ENCODE assay signal across 21 cellular contexts in genomic region chr7:24024276-24024675, GRCh38.
"Had no signal": no experiment of that assay in that cellular context is flagged by ENCODE, and none has a peak within 500 bp of the region (broad histone marks: within the 10 kb centered on the region; RNA-seq: fewer than 3 reads in every experiment).

No MANE protein-coding gene starts in this region.

- H3K4me1 ChIP-seq: body of pancreas, foreskin keratinocyte, pancreas, stomach had no signal

- H3K27ac Mint-ChIP-seq: activated naive CD8-positive, alpha-beta T cell; activated T-helper 1 cell treated with anti-CD3 and anti-CD28 coated beads, Interleukin-12 subunit alpha, Interleukin-12 subunit beta, Interleukin-2, Interleukin-4 antibody, amounts not matched to agents 30 ng/mL and 10 ng/mL and 1 ng/mL, durations not matched to agents 14 hours and 24 hours and 36 hours; mesothelial cell of epicardium; stimulated activated effector memory CD8-positive, alpha-beta T cell treated with anti-CD3 and anti-CD28 coated beads, Interleukin-12 subunit alpha, Interleukin-12 subunit beta, amount 100 ng/mL, for 72 hours; T-helper 2 cell treated with Interferon-gamma antibody and Interleukin-4, amounts not matched to agents 5 μg/mL and 100 μg/mL, for 36 hours had no signal

- H3K36me3 ChIP-seq: pancreas, stomach had no signal

- H3K27ac ChIP-seq: body of pancreas, foreskin keratinocyte, pancreas, stomach had no signal

- H3K4me3 Mint-ChIP-seq: activated naive CD8-positive, alpha-beta T cell; activated T-helper 1 cell treated with anti-CD3 and anti-CD28 coated beads, Interleukin-12 subunit alpha, Interleukin-12 subunit beta, Interleukin-2, Interleukin-4 antibody, amounts not matched to agents 30 ng/mL and 10 ng/mL and 1 ng/mL, durations not matched to agents 14 hours and 24 hours and 36 hours; mesothelial cell of epicardium; stimulated activated effector memory CD8-positive, alpha-beta T cell treated with anti-CD3 and anti-CD28 coated beads, Interleukin-12 subunit alpha, Interleukin-12 subunit beta, amount 100 ng/mL, for 72 hours; T-helper 2 cell treated with Interferon-gamma antibody and Interleukin-4, amounts not matched to agents 5 μg/mL and 100 μg/mL, for 36 hours had no signal

- H3K36me3 Mint-ChIP-seq: activated naive CD8-positive, alpha-beta T cell; mesothelial cell of epicardium; stimulated activated effector memory CD8-positive, alpha-beta T cell treated with anti-CD3 and anti-CD28 coated beads, Interleukin-12 subunit alpha, Interleukin-12 subunit beta, amount 100 ng/mL, for 72 hours had no signal

- ATAC-seq: body of pancreas; left cardiac atrium; pancreas; stimulated activated effector memory CD8-positive, alpha-beta T cell treated with anti-CD3 and anti-CD28 coated beads, Interleukin-12 subunit alpha, Interleukin-12 subunit beta, amount 100 ng/mL, for 72 hours had no signal

- H3K4me3 ChIP-seq: body of pancreas, dorsolateral prefrontal cortex, lung, pancreas, smooth muscle cell, stomach had no signal

- H3K27me3 ChIP-seq: body of pancreas, pancreas, stomach had no signal

- FAIRE-seq: islet of Langerhans, pancreas, TTC549 had no signal

- DNase-seq: activated CD4-positive, alpha-beta T cell treated with anti-CD3 and anti-CD28 coated beads, Interleukin-2, amount 50 U/mL, for 4 hours; activated gamma-delta T cell treated with Interleukin-2 at 50 U/mL for 16 hours; body of pancreas; caudate nucleus; glutamatergic neuron; left cardiac atrium; pancreas; stimulated activated CD4-positive, alpha-beta T cell treated with anti-CD3 and anti-CD28 coated beads, Interleukin-4, amount 100 ng/mL, for 24 hours; stomach; trophoblast cell had no signal

- H3K9me3 Mint-ChIP-seq: activated T-helper 1 cell treated with anti-CD3 and anti-CD28 coated beads, Interleukin-12 subunit alpha, Interleukin-12 subunit beta, Interleukin-2, Interleukin-4 antibody, amounts not matched to agents 30 ng/mL and 10 ng/mL and 1 ng/mL, durations not matched to agents 14 hours and 24 hours and 36 hours; mesothelial cell of epicardium; stimulated activated effector memory CD8-positive, alpha-beta T cell treated with anti-CD3 and anti-CD28 coated beads, Interleukin-12 subunit alpha, Interleukin-12 subunit beta, amount 100 ng/mL, for 72 hours; T-helper 2 cell treated with Interferon-gamma antibody and Interleukin-4, amounts not matched to agents 5 μg/mL and 100 μg/mL, for 36 hours had no signal

- H3K4me1 Mint-ChIP-seq: mesothelial cell of epicardium; stimulated activated effector memory CD8-positive, alpha-beta T cell treated with anti-CD3 and anti-CD28 coated beads, Interleukin-12 subunit alpha, Interleukin-12 subunit beta, amount 100 ng/mL, for 72 hours had no signal

- H3K9me3 ChIP-seq: body of pancreas, pancreas, stomach had no signal
